25 cellular contexts compared by ENCODE assay signal in the genomic region with DNA sequence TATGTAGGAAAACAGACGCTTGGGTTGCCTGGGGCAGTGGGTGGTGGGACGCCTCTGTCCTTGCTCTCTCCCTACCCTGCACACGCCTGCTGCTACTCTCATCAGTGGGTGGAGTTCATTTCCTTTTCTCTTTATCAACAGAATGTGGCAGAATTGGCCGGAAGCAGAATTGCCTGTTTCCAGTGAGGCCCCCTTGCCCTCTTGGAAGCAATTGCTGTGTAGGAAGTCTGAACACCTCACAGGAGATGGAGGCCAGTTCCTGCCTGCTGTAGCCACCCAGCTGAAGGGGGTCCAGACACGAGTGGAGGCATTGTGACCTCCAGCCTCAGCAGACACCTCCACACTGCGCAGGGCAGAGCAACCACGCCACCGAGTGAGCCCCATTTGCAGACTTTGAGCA.
DNase-seq lines count a peak whose midpoint lies in the region; ATAC-seq and TF ChIP-seq lines count a peak whose summit lies in the region.
"Had no signal": no experiment of that assay in that cellular context is flagged by ENCODE, and none has a peak within 500 bp of the region (broad histone marks: within the 10 kb centered on the region; RNA-seq: fewer than 3 reads in every experiment).

No MANE protein-coding gene starts in this region.

- DNase-seq in NCI-H748 (lab: John Stamatoyannopoulos, UW; ENCODE audit: unreplicated experiment): peak; percentile 6
- DNase-seq in NCI-H748 treated with DMSO at 0.1 percent for 48 hours (lab: John Stamatoyannopoulos, UW): no peak
- DNase-seq in ELF-1 (ENCODE audit: low read depth, low spot score): peak; percentile 38
- DNase-seq in dermis blood vessel endothelial cell: peak; percentile 44
- no peak for DNase-seq in nephron progenitor cell
- no peak for DNase-seq in hypothalamus (lab: John Stamatoyannopoulos, UW)
- DNase-seq in NCI-H2227 treated with DMSO at 0.1 percent for 48 hours (lab: John Stamatoyannopoulos, UW): no peak
- DNase-seq: activated CD4-positive, CD25-positive, alpha-beta regulatory T cell treated with anti-CD3 and anti-CD28 coated beads, Interleukin-2, amount 50 U/mL, for 72 hours; activated naive CD8-positive, alpha-beta T cell treated with anti-CD3 and anti-CD28 coated beads for 36 hours; CD8-positive, alpha-beta memory T cell; DMS79 treated with DMSO at 0.1 percent for 48 hours; foreskin fibroblast; HCEC 1CT; KG1; kidney; MV-4-11; natural killer cell; NCI-H1694; NCI-H2171; NCI-H526; posterior cingulate gyrus had no signal

- no peak for TF ChIP-seq CTCF in nephron progenitor cell (IDR thresholded peaks at IDR 0.05)

- peak overlapping the region; percentile 53 for H3K27ac Mint-ChIP-seq in nephron progenitor cell
- H3K27ac Mint-ChIP-seq: activated naive CD8-positive, alpha-beta T cell treated with anti-CD3 and anti-CD28 coated beads for 36 hours; activated T-helper 17 cell treated with anti-CD3 and anti-CD28 coated beads, Interleukin-2, amount 50 U/mL, for 72 hours; CD8-positive, alpha-beta memory T cell; stimulated activated effector memory CD8-positive, alpha-beta T cell treated with anti-CD3 and anti-CD28 coated beads, Interleukin-12 subunit alpha, Interleukin-12 subunit beta, amount 100 ng/mL, for 72 hours had no signal

- no peaks in the 10 kb centered on the region for H3K36me3 Mint-ChIP-seq in nephron progenitor cell (ENCODE audit: low read depth)
- H3K36me3 Mint-ChIP-seq: activated naive CD8-positive, alpha-beta T cell treated with anti-CD3 and anti-CD28 coated beads for 36 hours; CD8-positive, alpha-beta memory T cell; natural killer cell; stimulated activated effector memory CD8-positive, alpha-beta T cell treated with anti-CD3 and anti-CD28 coated beads, Interleukin-12 subunit alpha, Interleukin-12 subunit beta, amount 100 ng/mL, for 72 hours had no signal

- H3K27me3 Mint-ChIP-seq in nephron progenitor cell (ENCODE audit: low read depth, poor library complexity): peaks cover 4% of the 10 kb centered on the region
- H3K27me3 Mint-ChIP-seq: activated naive CD8-positive, alpha-beta T cell treated with anti-CD3 and anti-CD28 coated beads for 36 hours; activated T-helper 17 cell treated with anti-CD3 and anti-CD28 coated beads, Interleukin-2, amount 50 U/mL, for 72 hours had no signal

- no peak for ATAC-seq in HG03460 (IDR thresholded peaks at IDR 0.05; ENCODE audit: unreplicated experiment)
- ATAC-seq: activated T-helper 17 cell treated with anti-CD3 and anti-CD28 coated beads, Interleukin-2, amount 50 U/mL, for 72 hours; GM12878; stimulated activated effector memory CD8-positive, alpha-beta T cell treated with anti-CD3 and anti-CD28 coated beads, Interleukin-12 subunit alpha, Interleukin-12 subunit beta, amount 100 ng/mL, for 72 hours had no signal

- no peaks in the 10 kb centered on the region for H3K9me3 Mint-ChIP-seq in nephron progenitor cell
- H3K9me3 Mint-ChIP-seq: activated T-helper 17 cell treated with anti-CD3 and anti-CD28 coated beads, Interleukin-2, amount 50 U/mL, for 72 hours; CD8-positive, alpha-beta memory T cell; natural killer cell; stimulated activated effector memory CD8-positive, alpha-beta T cell treated with anti-CD3 and anti-CD28 coated beads, Interleukin-12 subunit alpha, Interleukin-12 subunit beta, amount 100 ng/mL, for 72 hours had no signal

- peaks cover 27% of the 10 kb centered on the region for H3K4me1 Mint-ChIP-seq in nephron progenitor cell
- H3K4me1 Mint-ChIP-seq: activated T-helper 17 cell treated with anti-CD3 and anti-CD28 coated beads, Interleukin-2, amount 50 U/mL, for 72 hours had no signal

- no peak overlapping the region for H3K4me3 Mint-ChIP-seq in nephron progenitor cell
- H3K4me3 Mint-ChIP-seq: activated naive CD8-positive, alpha-beta T cell treated with anti-CD3 and anti-CD28 coated beads for 36 hours; activated T-helper 17 cell treated with anti-CD3 and anti-CD28 coated beads, Interleukin-2, amount 50 U/mL, for 72 hours; CD8-positive, alpha-beta memory T cell; natural killer cell; stimulated activated effector memory CD8-positive, alpha-beta T cell treated with anti-CD3 and anti-CD28 coated beads, Interleukin-12 subunit alpha, Interleukin-12 subunit beta, amount 100 ng/mL, for 72 hours had no signal

Comparison
In these comparisons a context has a peak if more than half of its experiments do, and no peak if none do; other contexts are left out.
1. DNase-seq: peak in NCI-H748 (single experiment), ELF-1 (single experiment) and dermis blood vessel endothelial cell (single experiment); none in NCI-H748 treated with DMSO at 0.1 percent for 48 hours (single experiment), nephron progenitor cell (single experiment), hypothalamus (0 of 51) and NCI-H2227 treated with DMSO at 0.1 percent for 48 hours (single experiment).